In the genomic region with DNA sequence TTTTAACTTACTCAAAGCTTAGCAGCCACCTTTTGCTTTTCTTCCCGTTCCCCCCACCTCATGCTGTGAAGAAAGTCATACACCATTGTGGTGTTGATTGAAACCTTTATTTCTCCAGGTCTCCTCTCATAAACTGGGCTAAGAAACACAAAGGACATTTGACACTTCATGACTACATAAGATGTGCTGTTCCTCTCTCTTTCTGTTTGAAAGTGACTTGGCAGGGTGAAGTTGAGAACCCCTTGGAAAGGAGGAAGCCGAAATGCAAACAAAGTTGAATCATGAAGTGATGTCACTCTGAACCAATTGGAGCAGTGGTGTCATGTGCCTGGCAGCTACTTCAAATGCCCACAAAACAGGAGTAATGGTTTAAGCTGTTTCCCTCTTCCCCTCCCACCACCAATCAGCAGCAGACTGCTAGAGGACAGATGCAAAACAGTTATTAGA, we compare ENCODE assay signal across 9 cellular contexts.
DNase-seq lines count a peak whose midpoint lies in the region; ATAC-seq and TF ChIP-seq lines count a peak whose summit lies in the region.
"Had no signal": no experiment of that assay in that cellular context is flagged by ENCODE, and none has a peak within 500 bp of the region (broad histone marks: within the 10 kb centered on the region; RNA-seq: fewer than 3 reads in every experiment).

No MANE protein-coding gene starts in this region.

- H3K4me1 Mint-ChIP-seq in natural killer cell: peaks cover under 1 to 16% of the 10 kb centered on the region in 2 donors
- peaks cover 4% of the 10 kb centered on the region for H3K4me1 Mint-ChIP-seq in T-helper 2 cell treated with Interferon-gamma antibody and Interleukin-4, amounts not matched to agents 5 μg/mL and 100 μg/mL, for 36 hours (ENCODE audit: low read depth)

- H3K9me3 ChIP-seq in MG63 (peaks cover 14% of the 10 kb centered on the region), prostate gland (no peaks in the 10 kb centered on the region)

- H3K4me3 Mint-ChIP-seq in natural killer cell: no peak overlapping the region
- H3K4me3 Mint-ChIP-seq in T-helper 2 cell treated with Interferon-gamma antibody and Interleukin-4, amounts not matched to agents 5 μg/mL and 100 μg/mL, for 36 hours: no peak overlapping the region

- no peak overlapping the region for H3K4me3 ChIP-seq in MG63
- H3K4me3 ChIP-seq in brain microvascular endothelial cell (ENCODE audit: low read depth, low read length): no peak overlapping the region
- H3K4me3 ChIP-seq in prostate gland: no peak overlapping the region
- H3K4me3 ChIP-seq: K562 had no signal

- H3K36me3 ChIP-seq in MG63 (peaks cover 13% of the 10 kb centered on the region; the same call in 1 of the 2 replicates), brain microvascular endothelial cell (replicated peaks) (no peaks in the 10 kb centered on the region), prostate gland (no peaks in the 10 kb centered on the region)

- peak overlapping the region in 1 of 2 donors; percentile 23 for H3K27ac Mint-ChIP-seq in natural killer cell
- H3K27ac Mint-ChIP-seq in T-helper 2 cell treated with Interferon-gamma antibody and Interleukin-4, amounts not matched to agents 5 μg/mL and 100 μg/mL, for 36 hours: no peak overlapping the region

- in situ Hi-C loops in brain microvascular endothelial cell (cut with HindIII; ENCODE audit: low pct_ligation_motif_present, low sequenced_read_pairs): no loop called here

- no peaks in the 10 kb centered on the region for H3K27me3 Mint-ChIP-seq in natural killer cell (ENCODE audit: low read depth in 2 of 2)
- H3K27me3 Mint-ChIP-seq in T-helper 2 cell treated with Interferon-gamma antibody and Interleukin-4, amounts not matched to agents 5 μg/mL and 100 μg/mL, for 36 hours (ENCODE audit: low read depth): no peaks in the 10 kb centered on the region

- H3K36me3 Mint-ChIP-seq in natural killer cell: no peaks in the 10 kb centered on the region
- H3K36me3 Mint-ChIP-seq in T-helper 2 cell treated with Interferon-gamma antibody and Interleukin-4, amounts not matched to agents 5 μg/mL and 100 μg/mL, for 36 hours (ENCODE audit: low read depth): peaks cover 12% of the 10 kb centered on the region

- peak overlapping the region; percentile 27 for H3K27ac ChIP-seq in brain microvascular endothelial cell
- H3K27ac ChIP-seq in prostate gland: peak overlapping the region in 1 of 2 donors; percentile 11

- no peak for TF ChIP-seq POLR2A in prostate gland (IDR thresholded peaks at IDR 0.05)

- peak; percentile 79 for DNase-seq in DMS53 (lab: John Stamatoyannopoulos, UW)
- DNase-seq in MG63: peak; percentile 75
- DNase-seq in brain microvascular endothelial cell: peak; percentile 73
- no peak for DNase-seq in natural killer cell
- DNase-seq in prostate gland (ENCODE audit: low spot score): no peak
- DNase-seq in T-helper 2 cell treated with Interferon-gamma antibody and Interleukin-4, amounts not matched to agents 5 μg/mL and 100 μg/mL, for 36 hours (ENCODE audit: low spot score): no peak

- no peaks in the 10 kb centered on the region for H3K9me3 Mint-ChIP-seq in natural killer cell
- peaks cover 37% of the 10 kb centered on the region for H3K9me3 Mint-ChIP-seq in T-helper 2 cell treated with Interferon-gamma antibody and Interleukin-4, amounts not matched to agents 5 μg/mL and 100 μg/mL, for 36 hours

- ATAC-seq in natural killer cell (peak in 2 of 3 donors; percentile 21 to 37), HG02885 (IDR thresholded peaks at IDR 0.05; ENCODE audit: poor library complexity, unreplicated experiment) (no peak), HG02623 (IDR thresholded peaks at IDR 0.05; ENCODE audit: unreplicated experiment) (no peak)
- ATAC-seq: K562 had no signal

- 17% methylated on average over 2 of the region's 2 CpGs for WGBS in prostate gland

- intact Hi-C loops in natural killer cell (cut with micrococcal nuclease): no loop called here
- intact Hi-C loops in prostate gland (cut with DNase I): no loop called here

- H3K27me3 ChIP-seq in MG63 (no peaks in the 10 kb centered on the region), brain microvascular endothelial cell (replicated peaks) (no peaks in the 10 kb centered on the region), prostate gland (replicated peaks; ENCODE audit: insufficient read depth) (no peaks in the 10 kb centered on the region)

- H3K4me1 ChIP-seq in prostate gland (replicated peaks): no peaks in the 10 kb centered on the region

- TF ChIP-seq CTCF in brain microvascular endothelial cell (IDR thresholded peaks at IDR 0.05; ENCODE audit: low read depth, low read length, missing control alignments): no peak
- no peak for TF ChIP-seq CTCF in natural killer cell (IDR thresholded peaks at IDR 0.05)
- no peak for TF ChIP-seq CTCF in prostate gland (IDR thresholded peaks at IDR 0.05)

Comparison
In these comparisons a context has a peak if more than half of its experiments do, and no peak if none do; other contexts are left out.
1. DNase-seq: peak in DMS53 (single experiment), MG63 (single experiment) and brain microvascular endothelial cell (single experiment); none in natural killer cell (single experiment), prostate gland (single experiment) and T-helper 2 cell treated with Interferon-gamma antibody and Interleukin-4, amounts not matched to agents 5 μg/mL and 100 μg/mL, for 36 hours (single experiment).
2. ATAC-seq: peak in natural killer cell (2 of 3); none in HG02885 (single experiment) and HG02623 (single experiment).